17 cellular contexts compared by ENCODE assay signal in genomic region chr11:121374286-121374985, GRCh38.
"Had no signal": no experiment of that assay in that cellular context is flagged by ENCODE, and none has a peak within 500 bp of the region (broad histone marks: within the 10 kb centered on the region; RNA-seq: fewer than 3 reads in every experiment).

No MANE protein-coding gene starts in this region.

- H3K4me3 Mint-ChIP-seq: activated CD4-positive, alpha-beta T cell treated with anti-CD3 and anti-CD28 coated beads for 36 hours; activated CD8-positive, alpha-beta T cell treated with anti-CD3 and anti-CD28 coated beads, Interleukin-2, amount 10 ng/mL, durations not matched to agents 7 days and 5 days; activated naive CD4-positive, alpha-beta T cell treated with anti-CD3 and anti-CD28 coated beads, Interleukin-2, amount 10 ng/mL, durations not matched to agents 7 days and 5 days; activated T-helper 1 cell treated with anti-CD3 and anti-CD28 coated beads, Interleukin-12 subunit alpha, Interleukin-12 subunit beta, Interleukin-2, Interleukin-4 antibody, amounts not matched to agents 30 ng/mL and 10 ng/mL and 1 ng/mL, durations not matched to agents 14 hours and 24 hours and 36 hours; nephron progenitor cell had no signal

- ATAC-seq: activated CD4-positive, alpha-beta T cell treated with anti-CD3 and anti-CD28 coated beads for 36 hours; activated CD8-positive, alpha-beta T cell treated with anti-CD3 and anti-CD28 coated beads, Interleukin-2, amount 10 ng/mL, durations not matched to agents 7 days and 5 days; foreskin keratinocyte; heart left ventricle; left lung; sciatic nerve; upper lobe of right lung had no signal

- DNase-seq: activated CD4-positive, alpha-beta T cell treated with anti-CD3 and anti-CD28 coated beads for 36 hours; activated CD8-positive, alpha-beta memory T cell treated with anti-CD3 and anti-CD28 coated beads, Interleukin-2, amount 50 U/mL, for 48 hours; activated CD8-positive, alpha-beta T cell treated with anti-CD3 and anti-CD28 coated beads, Interleukin-2, amount 10 ng/mL, durations not matched to agents 7 days and 5 days; activated naive CD4-positive, alpha-beta T cell treated with anti-CD3 and anti-CD28 coated beads, Interleukin-2, amount 10 ng/mL, durations not matched to agents 7 days and 5 days; adrenal gland; foreskin keratinocyte; heart left ventricle; left lung; nephron progenitor cell; stimulated activated CD4-positive, alpha-beta T cell treated with anti-CD3 and anti-CD28 coated beads, Interleukin-2, amount 100 ng/mL, for 24 hours; stimulated activated naive CD4-positive, alpha-beta T cell treated with Interleukin-2 at 50 U/mL for 16 hours; T-helper 9 cell; testis; upper lobe of right lung had no signal

- H3K9me3 Mint-ChIP-seq: memory B cell, nephron progenitor cell had no signal

- H3K27me3 Mint-ChIP-seq: activated CD4-positive, alpha-beta T cell treated with anti-CD3 and anti-CD28 coated beads for 36 hours; memory B cell had no signal

- H3K27ac Mint-ChIP-seq: activated CD4-positive, alpha-beta T cell treated with anti-CD3 and anti-CD28 coated beads for 36 hours; activated CD8-positive, alpha-beta T cell treated with anti-CD3 and anti-CD28 coated beads, Interleukin-2, amount 10 ng/mL, durations not matched to agents 7 days and 5 days; activated naive CD4-positive, alpha-beta T cell treated with anti-CD3 and anti-CD28 coated beads, Interleukin-2, amount 10 ng/mL, durations not matched to agents 7 days and 5 days; activated T-helper 1 cell treated with anti-CD3 and anti-CD28 coated beads, Interleukin-12 subunit alpha, Interleukin-12 subunit beta, Interleukin-2, Interleukin-4 antibody, amounts not matched to agents 30 ng/mL and 10 ng/mL and 1 ng/mL, durations not matched to agents 14 hours and 24 hours and 36 hours had no signal

- H3K36me3 Mint-ChIP-seq: memory B cell had no signal
